16 cellular contexts compared by ENCODE assay signal in genomic region chr4:89247951-89248350, GRCh38. TPM values are rescaled to one million over a fixed set of nuclear protein-coding genes. Genes with fewer than 3 reads are reported as not detected.
DNase-seq lines count a peak whose midpoint lies in the region; ATAC-seq, FAIRE-seq and TF ChIP-seq lines count a peak whose summit lies in the region.
"Had no signal": no experiment of that assay in that cellular context is flagged by ENCODE, and none has a peak within 500 bp of the region (broad histone marks: within the 10 kb centered on the region; RNA-seq: fewer than 3 reads in every experiment).

No MANE protein-coding gene starts in this region.

- TF ChIP-seq CTCF in endothelial cell (IDR thresholded peaks at IDR 0.05; ENCODE audit: unreplicated experiment), result no peak

- H3K9me3 ChIP-seq in T-helper 17 cell (ENCODE audit: control insufficient read depth, low read length, poor library complexity, severe bottlenecking), result no peaks in the 10 kb centered on the region
- H3K9me3 ChIP-seq in duodenal mucosa (ENCODE audit: control insufficient read depth in 1 of 2, low read length in 2 of 2), result no peaks in the 10 kb centered on the region
- no peaks in the 10 kb centered on the region for H3K9me3 ChIP-seq in small intestine (ENCODE audit: control insufficient read depth, low read depth)
- H3K9me3 ChIP-seq: SJSA1 had no signal

- H3K27ac ChIP-seq in duodenal mucosa (ENCODE audit: low read depth, low read length) (no peak overlapping the region), small intestine (ENCODE audit: low read depth in 1 of 2, low read length in 1 of 2) (peak overlapping the region in 1 of 2 donors; percentile 88)
- H3K27ac ChIP-seq: PC-9, SJSA1 had no signal

- H3K36me3 Mint-ChIP-seq in activated naive CD4-positive, alpha-beta T cell treated with anti-CD3 and anti-CD28 coated beads, Interleukin-2, amount 50 U/mL, for 24 hours, result peaks cover 16% of the 10 kb centered on the region
- peaks cover 25% of the 10 kb centered on the region for H3K36me3 Mint-ChIP-seq in activated naive CD4-positive, alpha-beta T cell treated with anti-CD3 and anti-CD28 coated beads for 36 hours (ENCODE audit: low read depth)
- H3K36me3 Mint-ChIP-seq in T-helper 17 cell (ENCODE audit: low read depth) (peaks cover 7% of the 10 kb centered on the region), endothelial cell (ENCODE audit: low read depth, unreplicated experiment) (no peaks in the 10 kb centered on the region)

- ATAC-seq in T-helper 17 cell, result no peak
- ATAC-seq: K562 had no signal

- H3K27me3 Mint-ChIP-seq in activated naive CD4-positive, alpha-beta T cell treated with anti-CD3 and anti-CD28 coated beads, Interleukin-2, amount 50 U/mL, for 24 hours, result no peaks in the 10 kb centered on the region
- H3K27me3 Mint-ChIP-seq in activated naive CD4-positive, alpha-beta T cell treated with anti-CD3 and anti-CD28 coated beads for 36 hours (ENCODE audit: low read depth), result no peaks in the 10 kb centered on the region
- no peaks in the 10 kb centered on the region for H3K27me3 Mint-ChIP-seq in T-helper 17 cell
- peaks cover 2% of the 10 kb centered on the region for H3K27me3 Mint-ChIP-seq in endothelial cell (ENCODE audit: unreplicated experiment)

- intact Hi-C loops in activated naive CD4-positive, alpha-beta T cell treated with anti-CD3 and anti-CD28 coated beads for 36 hours (cut with micrococcal nuclease), result no loop called here

- H3K27me3 ChIP-seq in duodenal mucosa (ENCODE audit: control insufficient read depth in 1 of 2, insufficient read depth in 2 of 2, low read length in 2 of 2) (no peaks in the 10 kb centered on the region), small intestine (ENCODE audit: control insufficient read depth in 2 of 2, insufficient read depth in 2 of 2, low read length in 2 of 2) (no peaks in the 10 kb centered on the region)
- H3K27me3 ChIP-seq: SJSA1 had no signal

- 22 to 89% (median 48%) methylated on average over 13 of the region's 13 CpGs for WGBS in small intestine, 3 donors

- no peaks in the 10 kb centered on the region for H3K9me3 Mint-ChIP-seq in activated naive CD4-positive, alpha-beta T cell treated with anti-CD3 and anti-CD28 coated beads, Interleukin-2, amount 50 U/mL, for 24 hours
- H3K9me3 Mint-ChIP-seq in activated naive CD4-positive, alpha-beta T cell treated with anti-CD3 and anti-CD28 coated beads for 36 hours, result no peaks in the 10 kb centered on the region
- H3K9me3 Mint-ChIP-seq in endothelial cell (ENCODE audit: unreplicated experiment), result no peaks in the 10 kb centered on the region
- H3K9me3 Mint-ChIP-seq: GM23338 had no signal

- peaks cover 28 to 47% of the 10 kb centered on the region in 2 donors for H3K4me1 ChIP-seq in duodenal mucosa (ENCODE audit: control insufficient read depth in 1 of 2, insufficient read depth in 2 of 2, low read length in 2 of 2)
- H3K4me1 ChIP-seq in small intestine (ENCODE audit: control insufficient read depth in 2 of 2, insufficient read depth in 1 of 2, low read depth in 1 of 2, low read length in 1 of 2), result peaks cover 2 to 5% of the 10 kb centered on the region in 2 donors
- H3K4me1 ChIP-seq: SJSA1 had no signal

- H3K4me3 Mint-ChIP-seq in activated naive CD4-positive, alpha-beta T cell treated with anti-CD3 and anti-CD28 coated beads, Interleukin-2, amount 50 U/mL, for 24 hours, result no peak overlapping the region
- H3K4me3 Mint-ChIP-seq in activated naive CD4-positive, alpha-beta T cell treated with anti-CD3 and anti-CD28 coated beads for 36 hours, result no peak overlapping the region
- H3K4me3 Mint-ChIP-seq in T-helper 17 cell (no peak overlapping the region), endothelial cell (ENCODE audit: unreplicated experiment) (no peak overlapping the region)
- H3K4me3 Mint-ChIP-seq: GM23338 had no signal

- DNase-seq in activated naive CD4-positive, alpha-beta T cell treated with anti-CD3 and anti-CD28 coated beads for 36 hours, result no peak
- no peak for DNase-seq in T-helper 17 cell
- peak; percentile 71 for DNase-seq in small intestine
- no peak for DNase-seq in endothelial cell (ENCODE audit: low spot score)
- DNase-seq in activated T-cell treated with anti-CD3 and anti-CD28 coated beads, Interleukin-2, amount 50 U/mL, for 48 hours, result no peak
- no peak for DNase-seq in T1000 (lab: John Stamatoyannopoulos, UW)
- DNase-seq: GF-D8, MV-4-11, PC-9, SW 1271 had no signal

- FAIRE-seq in small intestine (lab: Jason Lieb, UNC), result no peak
- FAIRE-seq: GM12892, K562 had no signal

- H3K27ac Mint-ChIP-seq in activated naive CD4-positive, alpha-beta T cell treated with anti-CD3 and anti-CD28 coated beads, Interleukin-2, amount 50 U/mL, for 24 hours, result peak overlapping the region; percentile 55
- H3K27ac Mint-ChIP-seq in activated naive CD4-positive, alpha-beta T cell treated with anti-CD3 and anti-CD28 coated beads for 36 hours, result no peak overlapping the region
- H3K27ac Mint-ChIP-seq in T-helper 17 cell (peak overlapping the region; percentile 98), endothelial cell (ENCODE audit: unreplicated experiment) (no peak overlapping the region)
- H3K27ac Mint-ChIP-seq: GM23338 had no signal

- peak overlapping the region; percentile 6 to 62 for H3K4me3 ChIP-seq in duodenal mucosa (ENCODE audit: low read depth in 1 of 2, low read length in 2 of 2)
- H3K4me3 ChIP-seq in small intestine (ENCODE audit: low read depth in 1 of 2, low read length in 2 of 2), result no peak overlapping the region
- H3K4me3 ChIP-seq: GM23338, K562, PC-9, SJSA1 had no signal

- peaks cover 66% of the 10 kb centered on the region for H3K4me1 Mint-ChIP-seq in activated naive CD4-positive, alpha-beta T cell treated with anti-CD3 and anti-CD28 coated beads, Interleukin-2, amount 50 U/mL, for 24 hours
- peaks cover 30% of the 10 kb centered on the region for H3K4me1 Mint-ChIP-seq in activated naive CD4-positive, alpha-beta T cell treated with anti-CD3 and anti-CD28 coated beads for 36 hours (ENCODE audit: low read depth)
- H3K4me1 Mint-ChIP-seq in T-helper 17 cell, result peaks cover 45% of the 10 kb centered on the region
- H3K4me1 Mint-ChIP-seq in endothelial cell (ENCODE audit: unreplicated experiment), result peaks cover 7% of the 10 kb centered on the region

- H3K36me3 ChIP-seq in duodenal mucosa (ENCODE audit: control insufficient read depth in 1 of 2, insufficient read depth in 2 of 2, low read length in 2 of 2), result peaks cover 0 to 4% of the 10 kb centered on the region in 2 donors
- H3K36me3 ChIP-seq in small intestine (ENCODE audit: control insufficient read depth in 2 of 2, insufficient read depth in 2 of 2, low read length in 2 of 2), result peaks cover 2 to 3% of the 10 kb centered on the region in 2 donors
- H3K36me3 ChIP-seq: SJSA1 had no signal

- H3K9ac ChIP-seq in duodenal mucosa (ENCODE audit: low read depth in 1 of 2, low read length in 2 of 2), result peak overlapping the region; percentile 27 to 71

- CTCF ChIA-PET in activated naive CD4-positive, alpha-beta T cell treated with anti-CD3 and anti-CD28 coated beads for 36 hours (lab: Charles Lee), result interaction anchor here (0.6 to 3.2 kb wide), 3 partner anchors 8 to 38 kb away, joined by 3 to 13 read pairs (median 3); no protein-coding TSS in a partner anchor

RNA-seq across cellular contexts. Expression of gene GPRIN3, which starts 59.6 kb away (rescaled TPM):
- 1 to 10 TPM; 8.6 to 8.8 TPM for total RNA-seq in activated naive CD4-positive, alpha-beta T cell treated with anti-CD3 and anti-CD28 coated beads for 36 hours
- total RNA-seq in T-helper 17 cell, result 10 to 100 TPM; 88.5 to 89.7 TPM
- 1 to 10 TPM; 1.4 to 3.7 (median 2.2) TPM for polyA plus RNA-seq in small intestine
- total RNA-seq in endothelial cell (ENCODE audit: unreplicated experiment), result 8.9 TPM
- total RNA-seq: SJSA1 had no signal
- polyA plus RNA-seq: K562 had no signal

Comparison
In these comparisons a context has a peak if more than half of its experiments do, and no peak if none do; other contexts are left out.
1. H3K27ac Mint-ChIP-seq: peak in activated naive CD4-positive, alpha-beta T cell treated with anti-CD3 and anti-CD28 coated beads, Interleukin-2, amount 50 U/mL, for 24 hours (single experiment) and T-helper 17 cell (single experiment); none in activated naive CD4-positive, alpha-beta T cell treated with anti-CD3 and anti-CD28 coated beads for 36 hours (single experiment) and endothelial cell (single experiment).
2. H3K4me3 ChIP-seq: peak in duodenal mucosa (2 of 2); none in small intestine (0 of 2).